ENCODE assay signal across 7 cellular contexts in the genomic region with DNA sequence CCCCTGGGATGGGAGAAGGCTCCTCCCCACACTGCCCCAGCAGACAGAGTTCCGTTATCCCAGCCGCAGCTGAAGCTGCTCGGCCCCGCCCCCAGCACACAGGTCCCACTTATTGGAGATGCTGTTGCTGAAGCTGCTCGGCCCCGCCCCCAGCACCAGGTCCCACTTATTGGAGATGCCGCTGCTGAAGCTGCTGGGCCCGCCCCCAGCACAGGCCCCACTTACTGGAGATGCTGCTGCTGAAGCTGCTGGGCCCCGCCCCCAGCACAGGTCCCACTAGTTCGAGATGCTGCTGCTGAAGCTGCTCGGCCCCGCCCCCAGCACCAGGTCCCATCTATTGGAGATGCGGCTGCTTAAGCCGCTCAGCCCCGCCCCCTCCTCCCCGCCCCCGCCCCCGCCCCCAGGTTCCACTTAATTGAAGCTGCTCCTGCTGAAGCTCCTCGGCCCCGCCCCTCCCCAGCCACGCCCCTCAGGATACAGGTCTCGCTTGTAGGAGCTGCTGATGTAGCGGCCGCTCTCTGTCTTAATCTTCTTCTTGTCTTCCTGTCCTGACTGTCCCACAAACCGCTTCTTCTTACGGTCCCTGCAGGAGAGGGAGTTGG. TPM values are rescaled to one million over a fixed set of nuclear protein-coding genes. Genes with fewer than 3 reads are reported as not detected.
DNase-seq lines count a peak whose midpoint lies in the region; ATAC-seq and TF ChIP-seq lines count a peak whose summit lies in the region.
"Had no signal": no experiment of that assay in that cellular context is flagged by ENCODE, and none has a peak within 500 bp of the region (broad histone marks: within the 10 kb centered on the region; RNA-seq: fewer than 3 reads in every experiment).

No MANE protein-coding gene starts in this region.

- no peak for TF ChIP-seq POLR2A in HCT116 (IDR thresholded peaks at IDR 0.05; ENCODE audit: borderline replicate concordance, extremely low read depth, insufficient read depth, insufficient read length)

- DNase-seq in Ammon's horn (ENCODE audit: low spot score) (peak; percentile 78), HCT116 (ENCODE audit: low read depth, low spot score) (peak; percentile 74)
- DNase-seq in activated naive CD8-positive, alpha-beta T cell treated with anti-CD3 and anti-CD28 coated beads, Interleukin-2, amount 50 U/mL, for 24 hours = no peak

- peaks cover 0 to 10% of the 10 kb centered on the region in 2 experiments; a peak in 2 of 4 replicates for H3K4me1 ChIP-seq in HCT116 (ENCODE audit: control insufficient read depth in 1 of 2, insufficient read depth in 2 of 2, low read length in 2 of 2)

- peaks cover 12% of the 10 kb centered on the region for H3K4me1 Mint-ChIP-seq in activated naive CD8-positive, alpha-beta T cell treated with anti-CD3 and anti-CD28 coated beads, Interleukin-2, amount 50 U/mL, for 24 hours

- H3K4me2 ChIP-seq in HCT116 (ENCODE audit: low read length) = no peak overlapping the region

- H3K9me3 ChIP-seq in HCT116 (ENCODE audit: control insufficient read depth in 1 of 2, insufficient read depth in 1 of 2, low read depth in 1 of 2, low read length in 2 of 2) = no peaks in the 10 kb centered on the region

- intact Hi-C loops in HCT116 (cut with micrococcal nuclease) = no loop called here

- ATAC-seq in HCT116 (peak; percentile 92), HG02840 (IDR thresholded peaks at IDR 0.05; ENCODE audit: low FRiP score, unreplicated experiment) (no peak), GM18498 (IDR thresholded peaks at IDR 0.05; ENCODE audit: unreplicated experiment) (no peak), GM18870 (IDR thresholded peaks at IDR 0.05; ENCODE audit: unreplicated experiment) (no peak)
- peak; percentile 37 for ATAC-seq in activated naive CD8-positive, alpha-beta T cell treated with anti-CD3 and anti-CD28 coated beads, Interleukin-2, amount 50 U/mL, for 24 hours

- H3K9me3 Mint-ChIP-seq in activated naive CD8-positive, alpha-beta T cell treated with anti-CD3 and anti-CD28 coated beads, Interleukin-2, amount 50 U/mL, for 24 hours = no peaks in the 10 kb centered on the region

- H2AFZ ChIP-seq in HCT116 (ENCODE audit: low read depth, low read length, poor library complexity, severe bottlenecking) = no peak overlapping the region

- H3K27ac Mint-ChIP-seq in activated naive CD8-positive, alpha-beta T cell treated with anti-CD3 and anti-CD28 coated beads, Interleukin-2, amount 50 U/mL, for 24 hours = no peak overlapping the region

- H3K27me3 Mint-ChIP-seq in activated naive CD8-positive, alpha-beta T cell treated with anti-CD3 and anti-CD28 coated beads, Interleukin-2, amount 50 U/mL, for 24 hours = no peaks in the 10 kb centered on the region

- H3K4me3 ChIP-seq in HCT116 (replicated peaks in 1 of 2; ENCODE audit: low read depth in 1 of 2, low read length in 2 of 2) = no peak overlapping the region

- H4K20me1 ChIP-seq in HCT116 (ENCODE audit: insufficient read depth) = peaks cover 4% of the 10 kb centered on the region; the same call in 1 of the 2 replicates

- TF ChIP-seq RAD21 in HCT116 (IDR thresholded peaks at IDR 0.05; ENCODE audit: low read depth) = no peak

- POLR2A ChIA-PET in HCT116 (lab: Charles Lee) = interaction anchor here (0.8 to 1.2 kb wide), 2 partner anchors 9 to 26 kb away, joined by 3 read pairs; partner anchors contain the start of gene RASAL1

- CTCF ChIA-PET in HCT116 (lab: Charles Lee) = interaction anchor here (0.9 to 1.3 kb wide), 3 partner anchors 8 to 264 kb away, joined by 3 to 10 read pairs (median 8); no protein-coding TSS in a partner anchor

- H3K27me3 ChIP-seq in HCT116 (ENCODE audit: insufficient read depth, low read length) = no peaks in the 10 kb centered on the region

- no peak overlapping the region for H3K27ac ChIP-seq in HCT116 (ENCODE audit: low read depth, low read length)

- H3K36me3 ChIP-seq in HCT116 (ENCODE audit: control insufficient read depth in 1 of 2, insufficient read depth in 2 of 2, low read length in 2 of 2) = peaks cover 22 to 46% of the 10 kb centered on the region in 2 experiments; a peak in 3 of 4 replicates

- no peak for TF ChIP-seq CTCF in HCT116 (IDR thresholded peaks at IDR 0.05 in 2 of 3, conservative IDR thresholded peaks at IDR 0.05 in 1 of 3; ENCODE audit: borderline replicate concordance in 1 of 3, insufficient read depth in 1 of 3, low read depth in 2 of 3, low read length in 2 of 3)

- H3K9ac ChIP-seq in HCT116 (ENCODE audit: low read length) = no peak overlapping the region

- RAD21 ChIA-PET in HCT116 (lab: Charles Lee; ENCODE audit: low non-redundant PET in 1 of 2, low total read pairs in 2 of 2, uncharacterized antibody in 2 of 2, unreplicated experiment in 2 of 2) = interaction anchor here in 1 of 2 experiments (0.6 kb wide), 1 partner anchor 168 kb away, joined by 4 read pairs; no protein-coding TSS in a partner anchor

- no TSS peak for BruUV-seq in HCT116 (replicated peaks; lab: Mats Ljungman, UMichigan)

- H3K4me3 Mint-ChIP-seq in activated naive CD8-positive, alpha-beta T cell treated with anti-CD3 and anti-CD28 coated beads, Interleukin-2, amount 50 U/mL, for 24 hours = no peak overlapping the region

- H3K36me3 Mint-ChIP-seq in activated naive CD8-positive, alpha-beta T cell treated with anti-CD3 and anti-CD28 coated beads, Interleukin-2, amount 50 U/mL, for 24 hours (ENCODE audit: low read depth) = peaks cover 37% of the 10 kb centered on the region

- no peaks in the 10 kb centered on the region for H3K9me2 ChIP-seq in HCT116 (ENCODE audit: insufficient read depth)

- no peaks in the 10 kb centered on the region for H3K79me2 ChIP-seq in HCT116 (ENCODE audit: insufficient read depth, low read length)

TF ChIP-seq in HCT116, 20 proteins besides CTCF, POLR2A, EP300 and RAD21:
- TF ChIP-seq MAX (IDR thresholded peaks at IDR 0.05) (no peak), ELF1 (IDR thresholded peaks at IDR 0.05; ENCODE audit: borderline replicate concordance, low read depth) (no peak), SRF (IDR thresholded peaks at IDR 0.05; ENCODE audit: low read depth) (no peak), EGR1 (IDR thresholded peaks at IDR 0.05; ENCODE audit: low read depth) (no peak), SIN3A (IDR thresholded peaks at IDR 0.05; ENCODE audit: low read depth) (no peak), CEBPB (IDR thresholded peaks at IDR 0.05; ENCODE audit: low read depth) (no peak), ZFX (IDR thresholded peaks at IDR 0.05) (no peak), EZH2phosphoT487 (IDR thresholded peaks at IDR 0.05; ENCODE audit: borderline replicate concordance) (no peak)
TF ChIP-seq in HCT116: peak in this region for 0.

RNA-seq across cellular contexts. Expression of gene CFAP73, which starts 12.0 kb away (rescaled TPM):
- total RNA-seq in HCT116 (2021; ENCODE audit: unreplicated experiment) = 0.34 TPM
- polyA plus RNA-seq in HCT116 (2012) = 0.17 and 0.40 TPM in 2 replicates

RNA-seq across cellular contexts. Expression of gene DDX54, which starts 23.8 kb away (rescaled TPM):
- 110 TPM for total RNA-seq in HCT116 (2021; ENCODE audit: unreplicated experiment)
- 69.3 and 81.2 TPM in 2 replicates for polyA plus RNA-seq in HCT116 (2012)

RNA-seq across cellular contexts. Expression of gene RITA1, which starts 24.0 kb away (rescaled TPM):
- total RNA-seq in HCT116 (2021; ENCODE audit: unreplicated experiment) = 20.7 TPM
- polyA plus RNA-seq in HCT116 (2012) = 14.2 and 15.8 TPM in 2 replicates

RNA-seq across cellular contexts. Expression of gene RASAL1, which starts 26.0 kb away (rescaled TPM):
- total RNA-seq in HCT116 (2021; ENCODE audit: unreplicated experiment) = 16.0 TPM
- polyA plus RNA-seq in HCT116 (2012) = 11.2 and 11.7 TPM in 2 replicates
- total RNA-seq: T-helper 1 cell treated with Interleukin-12 subunit alpha and Interleukin-12 subunit beta and Interleukin-4 antibody, amounts not matched to agents 30 ng/mL and 1 ng/mL, for 36 hours had no signal

RNA-seq across cellular contexts. Expression of gene TPCN1, which starts 59.7 kb away (rescaled TPM):
- 29.7 TPM for total RNA-seq in HCT116 (2021; ENCODE audit: unreplicated experiment)
- polyA plus RNA-seq in HCT116 (2012) = 23.5 and 29.4 TPM in 2 replicates

Comparison
In these comparisons a context has a peak if more than half of its experiments do, and no peak if none do; other contexts are left out.
1. ATAC-seq: peak in HCT116 (single experiment) and activated naive CD8-positive, alpha-beta T cell treated with anti-CD3 and anti-CD28 coated beads, Interleukin-2, amount 50 U/mL, for 24 hours (single experiment); none in HG02840 (single experiment), GM18498 (single experiment) and GM18870 (single experiment).